Comparison of ENCODE assay signal across 13 cellular contexts in genomic region chr11:19846654-19847330, GRCh38.
A peak's percentile ranks its signal among the peaks of the same experiment; 100 is the strongest.
DNase-seq lines count a peak whose midpoint lies in the region; ATAC-seq and TF ChIP-seq lines count a peak whose summit lies in the region.
"Had no signal": no experiment of that assay in that cellular context is flagged by ENCODE, and none has a peak within 500 bp of the region (broad histone marks: within the 10 kb centered on the region; RNA-seq: fewer than 3 reads in every experiment).

No MANE protein-coding gene starts in this region.

- intact Hi-C loops in breast epithelium (cut with DNase I; ENCODE audit: low total_unique reads) (no loop called here), mammary epithelial cell (cut with micrococcal nuclease) (no loop called here), uterus (cut with DNase I; ENCODE audit: low total_unique reads) (no loop called here), Calu3 (cut with micrococcal nuclease; ENCODE audit: unreplicated experiment) (no loop called here)

- no peak for TF ChIP-seq CTCF in breast epithelium (IDR thresholded peaks at IDR 0.05)
- TF ChIP-seq CTCF in mammary epithelial cell (conservative IDR thresholded peaks at IDR 0.05 in 1 of 2, IDR thresholded peaks at IDR 0.05 in 1 of 2; ENCODE audit: extremely low read depth in 1 of 2, insufficient read depth in 1 of 2, low read depth in 1 of 2, low read length in 2 of 2), result no peak
- no peak for TF ChIP-seq CTCF in uterus (IDR thresholded peaks at IDR 0.05)
- TF ChIP-seq CTCF in Calu3 (IDR thresholded peaks at IDR 0.05; ENCODE audit: unreplicated experiment), result no peak

- H3K4me1 ChIP-seq in breast epithelium (no peaks in the 10 kb centered on the region), mammary epithelial cell (ENCODE audit: insufficient read depth, low read length) (peaks cover 18% of the 10 kb centered on the region), uterus (no peaks in the 10 kb centered on the region)

- no peak overlapping the region for H3K9ac ChIP-seq in mammary epithelial cell (ENCODE audit: insufficient read depth, low read length)

- peaks cover 4% of the 10 kb centered on the region for H3K27me3 Mint-ChIP-seq in activated T-cell treated with anti-CD3 and anti-CD28 coated beads, Interleukin-2, amount 50 U/mL, for 4 hours (ENCODE audit: low read depth)
- no peaks in the 10 kb centered on the region for H3K27me3 Mint-ChIP-seq in Calu3 (ENCODE audit: unreplicated experiment)

- H3K36me3 ChIP-seq in breast epithelium (no peaks in the 10 kb centered on the region), mammary epithelial cell (ENCODE audit: insufficient read depth, low read length) (no peaks in the 10 kb centered on the region), uterus (no peaks in the 10 kb centered on the region)

- no peaks in the 10 kb centered on the region for H3K9me3 ChIP-seq in breast epithelium
- H3K9me3 ChIP-seq in mammary epithelial cell (replicated peaks; ENCODE audit: insufficient read depth, low read length), result no peaks in the 10 kb centered on the region
- H3K9me3 ChIP-seq in uterus, result no peaks in the 10 kb centered on the region
- H3K9me3 ChIP-seq: suprapubic skin had no signal

- 95% methylated on average over 5 of the region's 6 CpGs for WGBS in mammary epithelial cell (ENCODE audit: low coverage, missing lambda C conversion rate)

- no peak overlapping the region for H3K27ac Mint-ChIP-seq in Calu3 (ENCODE audit: unreplicated experiment)

- no peak for TF ChIP-seq POLR2A in breast epithelium (IDR thresholded peaks at IDR 0.05)
- no peak for TF ChIP-seq POLR2A in uterus (IDR thresholded peaks at IDR 0.05)

- no peak overlapping the region for H3K4me3 Mint-ChIP-seq in activated T-cell treated with anti-CD3 and anti-CD28 coated beads, Interleukin-2, amount 50 U/mL, for 4 hours
- H3K4me3 Mint-ChIP-seq in Calu3 (ENCODE audit: low read depth, unreplicated experiment), result no peak overlapping the region

- H3K4me1 Mint-ChIP-seq in activated T-cell treated with anti-CD3 and anti-CD28 coated beads, Interleukin-2, amount 50 U/mL, for 4 hours (ENCODE audit: low read depth), result no peaks in the 10 kb centered on the region
- peaks cover 11% of the 10 kb centered on the region for H3K4me1 Mint-ChIP-seq in Calu3 (ENCODE audit: low read depth, unreplicated experiment)

- ATAC-seq in activated T-cell treated with anti-CD3 and anti-CD28 coated beads, Interleukin-2, amount 50 U/mL, for 4 hours, result no peak
- ATAC-seq: HCT116 had no signal

- no peaks in the 10 kb centered on the region for H3K36me3 Mint-ChIP-seq in activated T-cell treated with anti-CD3 and anti-CD28 coated beads, Interleukin-2, amount 50 U/mL, for 4 hours (ENCODE audit: insufficient read depth)
- no peaks in the 10 kb centered on the region for H3K36me3 Mint-ChIP-seq in Calu3 (ENCODE audit: insufficient read depth, unreplicated experiment)

- H3K27ac ChIP-seq in breast epithelium, result peak overlapping the region; percentile 3 to 7
- H3K27ac ChIP-seq in mammary epithelial cell (ENCODE audit: insufficient read depth, low read depth, low read length), result no peak overlapping the region
- no peak overlapping the region for H3K27ac ChIP-seq in uterus
- H3K27ac ChIP-seq: PC-9, suprapubic skin had no signal

- no peaks in the 10 kb centered on the region for H3K79me2 ChIP-seq in mammary epithelial cell (ENCODE audit: insufficient read depth, low read length)

- DNase-seq in breast epithelium (ENCODE audit: low spot score in 2 of 2) (no peak), mammary epithelial cell (no peak), cerebellar cortex (ENCODE audit: low spot score) (peak; percentile 76), hepatic stellate cell (ENCODE audit: low spot score) (peak; percentile 30), uterus (peak; percentile 24 to 26), NCI-H1930 (lab: John Stamatoyannopoulos, UW) (no peak), Calu3 (no peak)
- no peak for DNase-seq in activated T-cell treated with anti-CD3 and anti-CD28 coated beads, Interleukin-2, amount 50 U/mL, for 4 hours
- DNase-seq: ACHN, activated gamma-delta T cell, PC-9 had no signal

- H4K20me1 ChIP-seq in mammary epithelial cell (ENCODE audit: insufficient read depth, low read length), result no peaks in the 10 kb centered on the region

- peaks cover 4% of the 10 kb centered on the region for H3K9me3 Mint-ChIP-seq in activated T-cell treated with anti-CD3 and anti-CD28 coated beads, Interleukin-2, amount 50 U/mL, for 4 hours
- H3K9me3 Mint-ChIP-seq in Calu3 (ENCODE audit: low read depth, unreplicated experiment), result no peaks in the 10 kb centered on the region

- no peak overlapping the region for H2AFZ ChIP-seq in mammary epithelial cell (ENCODE audit: low read depth, low read length)
- H2AFZ ChIP-seq: PC-9 had no signal

- BruUV-seq in mammary epithelial cell (replicated peaks; lab: Mats Ljungman, UMichigan), result no TSS peak
- BruUV-seq in Calu3 (replicated peaks; lab: Mats Ljungman, UMichigan), result no TSS peak

- H3K4me2 ChIP-seq in mammary epithelial cell (ENCODE audit: insufficient read depth, low read depth, low read length), result no peak overlapping the region
- H3K4me2 ChIP-seq: PC-9 had no signal

- dilution Hi-C loops in mammary epithelial cell (cut with HindIII; ENCODE audit: low sequenced_read_pairs), result no loop called here

- H3K4me3 ChIP-seq in breast epithelium, result no peak overlapping the region
- no peak overlapping the region for H3K4me3 ChIP-seq in mammary epithelial cell (replicated peaks in 1 of 3; ENCODE audit: insufficient read depth in 1 of 3, low read depth in 2 of 3, low read length in 3 of 3)
- no peak overlapping the region for H3K4me3 ChIP-seq in uterus
- H3K4me3 ChIP-seq: PC-9, suprapubic skin had no signal

- H3K27me3 ChIP-seq in breast epithelium (no peaks in the 10 kb centered on the region), mammary epithelial cell (ENCODE audit: insufficient read depth, low read length) (no peaks in the 10 kb centered on the region), uterus (no peaks in the 10 kb centered on the region)
- H3K27me3 ChIP-seq: suprapubic skin had no signal

- in situ Hi-C loops in mammary epithelial cell (cut with MboI; ENCODE audit: low sequenced_read_pairs in 2 of 2), result no loop called here

- CTCF ChIA-PET in mammary epithelial cell (lab: Charles Lee; ENCODE audit: low non-redundant PET), result no interaction called here
- CTCF ChIA-PET in Calu3 (lab: Charles Lee), result no interaction called here

Comparison
In these comparisons a context has a peak if more than half of its experiments do, and no peak if none do; other contexts are left out.
1. H3K27ac ChIP-seq: peak in breast epithelium (2 of 2); none in mammary epithelial cell (single experiment) and uterus (0 of 2).
2. DNase-seq: peak in cerebellar cortex (single experiment), hepatic stellate cell (single experiment) and uterus (2 of 2); none in breast epithelium (0 of 2), mammary epithelial cell (single experiment), NCI-H1930 (0 of 2), activated T-cell treated with anti-CD3 and anti-CD28 coated beads, Interleukin-2, amount 50 U/mL, for 4 hours (single experiment) and Calu3 (single experiment).